In the genomic region with DNA sequence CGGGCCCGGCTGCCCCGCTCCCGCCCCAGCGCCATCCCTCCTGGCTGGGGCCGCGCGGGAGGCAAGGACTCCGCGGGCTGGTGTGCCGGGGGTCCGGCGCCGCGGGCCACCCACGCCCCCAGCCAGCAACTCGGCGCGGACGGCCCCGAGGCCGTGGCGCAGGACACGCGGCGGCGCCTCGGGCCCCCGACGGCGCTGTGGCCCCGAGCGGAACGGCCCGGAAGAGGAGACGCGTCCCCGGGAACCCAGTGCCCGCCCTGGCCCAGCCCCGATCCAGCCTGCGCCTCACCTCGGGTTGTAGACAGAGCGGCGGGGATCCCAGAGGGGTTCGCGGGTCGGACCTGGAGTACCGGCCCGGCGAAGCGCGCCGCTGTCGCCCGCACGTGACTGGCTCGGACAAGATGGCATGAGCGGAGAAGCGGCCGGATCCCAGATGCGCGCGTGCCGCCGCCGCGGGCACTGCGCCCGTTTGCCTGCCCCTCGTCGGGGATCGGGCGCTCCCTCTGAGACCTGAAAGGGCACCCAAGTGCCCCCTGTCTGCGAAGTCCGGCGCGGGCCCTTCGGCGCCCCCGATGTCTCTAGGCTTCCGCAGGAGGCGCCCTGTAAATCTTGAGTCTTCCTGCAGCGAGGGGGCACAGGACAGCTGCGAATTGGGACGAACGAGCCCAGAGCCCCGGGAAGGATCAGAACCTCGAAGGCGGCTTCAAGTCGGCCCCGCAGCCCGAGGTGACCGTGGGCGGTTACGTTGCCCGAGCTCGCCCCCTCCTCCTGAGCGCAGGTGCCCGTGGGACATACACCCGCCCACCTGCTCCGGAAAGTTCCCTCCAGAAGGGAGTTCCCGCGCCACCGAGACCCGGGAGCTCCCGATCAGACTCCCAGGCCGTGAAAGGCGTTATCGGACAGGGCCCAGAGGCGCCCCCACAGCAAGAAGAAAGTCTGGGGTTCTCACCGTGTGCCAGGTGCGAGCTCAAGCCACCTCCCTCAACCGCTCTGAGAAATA, we compare ENCODE assay signal across 8 cellular contexts. TPM values are rescaled to one million over a fixed set of nuclear protein-coding genes. Genes with fewer than 3 reads are reported as not detected.
DNase-seq lines count a peak whose midpoint lies in the region; ATAC-seq and TF ChIP-seq lines count a peak whose summit lies in the region.

No MANE protein-coding gene starts in this region.

- 0 out of 2 replicates have a peak, but pooled peaks have one; percentile 19 for TF ChIP-seq CTCF in 22Rv1 (IDR thresholded peaks at IDR 0.05)

- peak; percentile 67 for DNase-seq in activated naive CD4-positive, alpha-beta T cell treated with anti-CD3 and anti-CD28 coated beads for 36 hours
- DNase-seq in cardiac septum (ENCODE audit: low spot score), result peak; percentile 78
- DNase-seq in posterior cingulate gyrus, result peak; percentile 18 to 92 (median 43)
- peak; percentile 60 for DNase-seq in ureter (ENCODE audit: low spot score)

- peaks cover 3% of the 10 kb centered on the region for H3K36me3 Mint-ChIP-seq in activated naive CD4-positive, alpha-beta T cell treated with anti-CD3 and anti-CD28 coated beads for 36 hours (ENCODE audit: low read depth)

- intact Hi-C loops in activated naive CD4-positive, alpha-beta T cell treated with anti-CD3 and anti-CD28 coated beads for 36 hours (cut with micrococcal nuclease), result loop anchor here (1.0 to 10.0 kb wide), 7 partner anchors 26 to 512 kb away; partner anchors contain the start of genes NEK4, NT5DC2, PBRM1 and SPCS1
- intact Hi-C loops in cardiac septum (cut with DNase I), result loop anchor here (5.0 to 10.0 kb wide), 2 partner anchors 69 to 642 kb away; no protein-coding TSS in a partner anchor
- intact Hi-C loops in posterior cingulate gyrus (cut with DNase I), result loop anchor here (10.0 kb wide), 1 partner anchor 152 kb away; the partner anchor contains the start of gene STIMATE

- H3K9me3 Mint-ChIP-seq in activated naive CD4-positive, alpha-beta T cell treated with anti-CD3 and anti-CD28 coated beads for 36 hours, result no peaks in the 10 kb centered on the region

- peak overlapping the region; percentile 80 for H3K27ac ChIP-seq in 22Rv1

- CTCF ChIA-PET in activated naive CD4-positive, alpha-beta T cell treated with anti-CD3 and anti-CD28 coated beads for 36 hours (lab: Charles Lee), result interaction anchor here (0.7 to 1.7 kb wide), 6 partner anchors 11 to 198 kb away, joined by 3 to 5 read pairs (median 4); no protein-coding TSS in a partner anchor

- no peaks in the 10 kb centered on the region for H3K27me3 Mint-ChIP-seq in activated naive CD4-positive, alpha-beta T cell treated with anti-CD3 and anti-CD28 coated beads for 36 hours (ENCODE audit: low read depth)

- ATAC-seq in GM18519 (IDR thresholded peaks at IDR 0.05; ENCODE audit: low FRiP score, unreplicated experiment), result peak; percentile 20
- peak; percentile 36 for ATAC-seq in HG03135 (IDR thresholded peaks at IDR 0.05; ENCODE audit: unreplicated experiment)

- peak overlapping the region; percentile 82 for H3K4me3 Mint-ChIP-seq in activated naive CD4-positive, alpha-beta T cell treated with anti-CD3 and anti-CD28 coated beads for 36 hours

- H3K4me1 Mint-ChIP-seq in activated naive CD4-positive, alpha-beta T cell treated with anti-CD3 and anti-CD28 coated beads for 36 hours (ENCODE audit: low read depth), result peaks cover 35% of the 10 kb centered on the region

- H3K27ac Mint-ChIP-seq in activated naive CD4-positive, alpha-beta T cell treated with anti-CD3 and anti-CD28 coated beads for 36 hours, result peak overlapping the region; percentile 76

- TF ChIP-seq POLR2A in Raji (IDR thresholded peaks at IDR 0.05; ENCODE audit: insufficient read depth, low read depth, low read length), result peak; percentile 66

RNA-seq across cellular contexts. Expression of gene SFMBT1, which starts 0.6 kb away (rescaled TPM):
- total RNA-seq in activated naive CD4-positive, alpha-beta T cell treated with anti-CD3 and anti-CD28 coated beads for 36 hours, result 10 to 100 TPM; 15.1 to 15.4 TPM
- total RNA-seq in cardiac septum (14.7 TPM), ureter (15.1 TPM)

Comparison
In these comparisons a context has a peak if more than half of its experiments do, and no peak if none do; other contexts are left out.
1. Peak in every context shown above with its lines: DNase-seq, ATAC-seq and H3K27ac ChIP-seq.